Comparison of ENCODE assay signal across 8 cellular contexts in the genomic region with DNA sequence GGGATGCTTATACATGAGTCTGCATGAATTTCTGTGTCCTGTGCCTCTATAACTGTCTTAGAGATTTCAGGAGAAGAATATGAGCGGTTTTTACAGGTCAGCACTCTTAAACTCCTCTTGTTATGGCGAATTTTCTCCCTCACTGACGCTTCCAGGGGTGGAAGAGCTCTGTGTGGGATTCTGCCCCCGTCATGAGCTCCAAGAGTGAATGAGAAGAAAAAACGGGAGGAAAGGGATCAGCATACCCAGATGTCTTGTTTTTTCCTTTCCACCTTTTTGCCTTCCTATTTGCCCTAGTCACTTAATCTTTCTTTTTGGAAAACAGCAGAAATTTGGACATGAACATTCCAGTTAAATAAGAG. TPM values are rescaled to one million over a fixed set of nuclear protein-coding genes. Genes with fewer than 3 reads are reported as not detected.
DNase-seq lines count a peak whose midpoint lies in the region; ATAC-seq, FAIRE-seq and TF ChIP-seq lines count a peak whose summit lies in the region.

No MANE protein-coding gene starts in this region.

- peak overlapping the region; percentile 8 for H3K27ac ChIP-seq in HUES64 (ENCODE audit: low read depth, low read length)
- H3K27ac ChIP-seq in naive thymus-derived CD4-positive, alpha-beta T cell (ENCODE audit: low read depth, low read length) = no peak overlapping the region

- no peak for ATAC-seq in naive thymus-derived CD4-positive, alpha-beta T cell

- H3K27me3 Mint-ChIP-seq in naive thymus-derived CD4-positive, alpha-beta T cell = peaks cover 0 to 24% (median 6%) of the 10 kb centered on the region in 5 donors

- intact Hi-C loops in naive thymus-derived CD4-positive, alpha-beta T cell (cut with micrococcal nuclease) = loop anchor here (1.0 kb wide), 2 partner anchors 14 to 37 kb away; a partner anchor contains a TSS

- H3K27ac Mint-ChIP-seq in naive thymus-derived CD4-positive, alpha-beta T cell = peak overlapping the region in 3 of 9 donors; percentile 9 to 84 (median 69)

- H3K9me3 Mint-ChIP-seq in naive thymus-derived CD4-positive, alpha-beta T cell = no peaks in the 10 kb centered on the region

- TF ChIP-seq CTCF in BJ (IDR thresholded peaks at IDR 0.05; ENCODE audit: insufficient read depth, low read depth, low read length) (no peak), choroid plexus epithelial cell (conservative IDR thresholded peaks at IDR 0.05; ENCODE audit: low read depth, low read length) (no peak)

- no peak for FAIRE-seq in GM19239 (lab: Jason Lieb, UNC)

- peaks cover 2% of the 10 kb centered on the region; the same call in 1 of the 2 replicates for H3K36me3 ChIP-seq in BJ (ENCODE audit: control insufficient read depth, insufficient read depth, low read length)
- peaks cover 25% of the 10 kb centered on the region for H3K36me3 ChIP-seq in HUES64 (ENCODE audit: insufficient read depth, low read length)
- peaks cover 0 to 8% (median 0%) of the 10 kb centered on the region in 3 experiments for H3K36me3 ChIP-seq in naive thymus-derived CD4-positive, alpha-beta T cell (ENCODE audit: control insufficient read depth in 2 of 3, insufficient read depth in 3 of 3, low read length in 3 of 3)

- H3K4me1 ChIP-seq in HUES64 (ENCODE audit: insufficient read depth, low read length) = peaks cover 11% of the 10 kb centered on the region
- H3K4me1 ChIP-seq in naive thymus-derived CD4-positive, alpha-beta T cell (ENCODE audit: control insufficient read depth in 2 of 2, insufficient read depth in 2 of 2, low read length in 2 of 2) = peaks cover 0 to 3% of the 10 kb centered on the region in 2 donors

- POLR2A ChIA-PET in BJ (lab: Charles Lee) = no interaction called here
- POLR2A ChIA-PET in naive thymus-derived CD4-positive, alpha-beta T cell (lab: Charles Lee) = interaction anchor here (1.3 to 1.8 kb wide), 3 partner anchors 11 to 28 kb away, joined by 3 to 7 read pairs (median 4); a partner anchor contains a TSS

- H3K4me1 Mint-ChIP-seq in naive thymus-derived CD4-positive, alpha-beta T cell = peaks cover 13 to 25% (median 24%) of the 10 kb centered on the region in 7 donors

- peak overlapping the region; percentile 91 to 100 (median 98) for H3K4me3 Mint-ChIP-seq in naive thymus-derived CD4-positive, alpha-beta T cell

- WGBS in HUES64 = 5% methylated on average over 5 of the region's 5 CpGs

- peak overlapping the region; percentile 63 for H3K9ac ChIP-seq in HUES64 (ENCODE audit: low read depth, low read length)

- H3K36me3 Mint-ChIP-seq in naive thymus-derived CD4-positive, alpha-beta T cell = peaks cover 0 to 9% (median 5%) of the 10 kb centered on the region in 5 donors

- DNase-seq in BJ (ENCODE audit: low read depth) (no peak), choroid plexus epithelial cell (ENCODE audit: low read depth) (no peak), NCI-H2171 treated with DMSO at 0.1 percent for 48 hours (lab: John Stamatoyannopoulos, UW) (no peak), OCI-M1 (lab: John Stamatoyannopoulos, UW) (no peak), GM19239 (ENCODE audit: insufficient read length, low spot score) (no peak), NCI-H526 (lab: John Stamatoyannopoulos, UW) (no peak)
- no peak for DNase-seq in naive thymus-derived CD4-positive, alpha-beta T cell

- CTCF ChIA-PET in BJ (lab: Yijun Ruan, JAX) = interaction anchor here (2.2 kb wide), 1 partner anchor 15 kb away, joined by 7 read pairs; a partner anchor contains a TSS
- CTCF ChIA-PET in naive thymus-derived CD4-positive, alpha-beta T cell (lab: Charles Lee) = interaction anchor here (0.6 kb wide), 2 partner anchors 11 to 212 kb away, joined by 3 read pairs; no protein-coding TSS in a partner anchor

- peak overlapping the region; percentile 76 for H3K4me3 ChIP-seq in BJ (ENCODE audit: low read depth, low read length)
- H3K4me3 ChIP-seq in HUES64 (ENCODE audit: low read length) = peak overlapping the region; percentile 69
- H3K4me3 ChIP-seq in choroid plexus epithelial cell (ENCODE audit: low read depth, low read length) = peak overlapping the region; percentile 77
- H3K4me3 ChIP-seq in naive thymus-derived CD4-positive, alpha-beta T cell (ENCODE audit: low read length) = peak overlapping the region; percentile 85

- H3K9me3 ChIP-seq in HUES64 (ENCODE audit: insufficient read depth, low read depth, low read length) = no peaks in the 10 kb centered on the region
- no peaks in the 10 kb centered on the region for H3K9me3 ChIP-seq in naive thymus-derived CD4-positive, alpha-beta T cell (ENCODE audit: control insufficient read depth in 2 of 3, low read length in 3 of 3)

- peaks cover 1% of the 10 kb centered on the region; the same call in 1 of the 2 replicates for H3K27me3 ChIP-seq in BJ (ENCODE audit: control insufficient read depth, insufficient read depth, low read length)
- no peaks in the 10 kb centered on the region for H3K27me3 ChIP-seq in HUES64 (ENCODE audit: insufficient read depth, low read length)
- no peaks in the 10 kb centered on the region for H3K27me3 ChIP-seq in naive thymus-derived CD4-positive, alpha-beta T cell (ENCODE audit: control insufficient read depth in 2 of 2, insufficient read depth in 2 of 2, low read length in 2 of 2)

RNA-seq across cellular contexts. Expression of a gene that starts 0.7 kb away (rescaled TPM):
- polyA plus RNA-seq in BJ (2011; rRNA removed) = 43.4 and 45.9 TPM in 2 replicates
- 32.9 and 48.6 TPM in 2 replicates for polyA minus RNA-seq in BJ (2011; rRNA and poly(A)+ RNA removed)
- 43.1 TPM for polyA plus RNA-seq in HUES64 (2013, experiment 1 of 2)
- polyA plus RNA-seq in HUES64 (2013, experiment 2 of 2) = 51.7 TPM
- total RNA-seq in naive thymus-derived CD4-positive, alpha-beta T cell = 10 to 100 TPM; 11.7 to 20.3 (median 14.5) TPM
- 1 to 10 TPM; 5.1 to 6.3 TPM for polyA plus RNA-seq in naive thymus-derived CD4-positive, alpha-beta T cell

RNA-seq across cellular contexts. Expression of a gene that starts 13.9 kb away (rescaled TPM):
- 10.3 and 20.0 TPM in 2 replicates for polyA plus RNA-seq in BJ (2011; rRNA removed)
- polyA minus RNA-seq in BJ (2011; rRNA and poly(A)+ RNA removed) = 12.7 and 15.4 TPM in 2 replicates
- polyA plus RNA-seq in HUES64 (2013, experiment 1 of 2) = 24.0 TPM
- 25.8 TPM for polyA plus RNA-seq in HUES64 (2013, experiment 2 of 2)
- 10 to 100 TPM; 16.9 to 41.9 (median 31.5) TPM for total RNA-seq in naive thymus-derived CD4-positive, alpha-beta T cell
- polyA plus RNA-seq in naive thymus-derived CD4-positive, alpha-beta T cell = 10 to 100 TPM; 12.0 to 13.7 TPM

RNA-seq across cellular contexts. Expression of a gene that starts 37.5 kb away (rescaled TPM):
- 31.1 and 34.4 TPM in 2 replicates for polyA plus RNA-seq in BJ (2011; rRNA removed)
- polyA minus RNA-seq in BJ (2011; rRNA and poly(A)+ RNA removed) = 23.6 and 37.5 TPM in 2 replicates
- 6.5 TPM for polyA plus RNA-seq in HUES64 (2013, experiment 1 of 2)
- polyA plus RNA-seq in HUES64 (2013, experiment 2 of 2) = 5.9 TPM
- total RNA-seq in naive thymus-derived CD4-positive, alpha-beta T cell = 10 to 100 TPM; 42.9 to 75.9 (median 54.9) TPM
- 10 to 100 TPM; 71.5 to 93.5 TPM for polyA plus RNA-seq in naive thymus-derived CD4-positive, alpha-beta T cell
